ENCODE assay signal across 11 cellular contexts in the genomic region with DNA sequence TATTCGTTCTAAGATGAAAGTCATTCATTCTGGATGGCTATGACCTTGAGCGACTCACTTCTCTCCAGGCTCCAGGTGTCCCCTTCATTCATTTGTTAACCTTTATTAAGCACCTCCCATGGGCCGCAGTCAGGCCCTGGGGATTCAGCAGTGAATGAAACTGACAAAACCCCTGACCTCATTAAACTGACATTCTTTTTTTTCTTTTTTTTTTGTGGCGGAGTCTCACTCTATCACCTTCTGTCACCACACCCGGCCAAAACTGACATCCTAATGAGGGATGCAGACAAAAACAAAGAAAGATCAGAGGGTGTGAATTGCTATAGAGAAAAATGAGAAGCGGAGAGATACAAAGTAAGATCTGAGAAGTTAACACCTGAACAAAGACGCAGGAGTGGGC.
"Had no signal": no experiment of that assay in that cellular context is flagged by ENCODE, and none has a peak within 500 bp of the region (broad histone marks: within the 10 kb centered on the region; RNA-seq: fewer than 3 reads in every experiment).

No MANE protein-coding gene starts in this region.

- H3K4me3 ChIP-seq: body of pancreas, prostate gland, suprapubic skin, upper lobe of left lung had no signal

- H3K9me3 ChIP-seq: body of pancreas, prostate gland, suprapubic skin, upper lobe of left lung had no signal

- H3K27me3 ChIP-seq: body of pancreas, suprapubic skin, upper lobe of left lung had no signal

- H3K27ac ChIP-seq: body of pancreas, prostate gland, suprapubic skin, upper lobe of left lung had no signal

- H3K9me3 Mint-ChIP-seq: activated B cell treated with CpG ODN at 0.5 μM for 24 hours; activated CD4-positive, alpha-beta T cell treated with anti-CD3 and anti-CD28 coated beads, Interleukin-2, amount 10 ng/mL, durations not matched to agents 7 days and 5 days; activated T-helper 2 cell treated with anti-CD3 and anti-CD28 coated beads, Interferon-gamma antibody, Interleukin-2, Interleukin-4, amounts not matched to agents 10 μg/mL and 5 μg/mL and 100 μg/mL, durations not matched to agents 14 hours and 24 hours and 36 hours; central memory CD8-positive, alpha-beta T cell; dendritic cell treated with granulocyte-macrophage colony-stimulating factor and Interleukin-4, amounts not matched to agents 40 ng/mL and 50 ng/mL, for 4 days; natural killer cell treated with Interleukin-12 subunit alpha and Interleukin-12 subunit beta and Interleukin-15 and Interleukin-18, amount 100 ng/mL, for 72 hours; T-cell had no signal

- H3K27me3 Mint-ChIP-seq: activated B cell treated with CpG ODN at 0.5 μM for 24 hours; activated CD4-positive, alpha-beta T cell treated with anti-CD3 and anti-CD28 coated beads, Interleukin-2, amount 10 ng/mL, durations not matched to agents 7 days and 5 days; central memory CD8-positive, alpha-beta T cell; dendritic cell treated with granulocyte-macrophage colony-stimulating factor and Interleukin-4, amounts not matched to agents 40 ng/mL and 50 ng/mL, for 4 days; natural killer cell treated with Interleukin-12 subunit alpha and Interleukin-12 subunit beta and Interleukin-15 and Interleukin-18, amount 100 ng/mL, for 72 hours; T-cell had no signal

- H3K4me3 Mint-ChIP-seq: activated B cell treated with CpG ODN at 0.5 μM for 24 hours; activated CD4-positive, alpha-beta T cell treated with anti-CD3 and anti-CD28 coated beads, Interleukin-2, amount 10 ng/mL, durations not matched to agents 7 days and 5 days; central memory CD8-positive, alpha-beta T cell; dendritic cell treated with granulocyte-macrophage colony-stimulating factor and Interleukin-4, amounts not matched to agents 40 ng/mL and 50 ng/mL, for 4 days; natural killer cell treated with Interleukin-12 subunit alpha and Interleukin-12 subunit beta and Interleukin-15 and Interleukin-18, amount 100 ng/mL, for 72 hours; T-cell had no signal

- H3K4me1 ChIP-seq: body of pancreas, prostate gland had no signal

- H3K36me3 Mint-ChIP-seq: natural killer cell treated with Interleukin-12 subunit alpha and Interleukin-12 subunit beta and Interleukin-15 and Interleukin-18, amount 100 ng/mL, for 72 hours; T-cell had no signal

- H3K36me3 ChIP-seq: prostate gland, suprapubic skin, upper lobe of left lung had no signal

- H3K27ac Mint-ChIP-seq: activated B cell treated with CpG ODN at 0.5 μM for 24 hours; activated CD4-positive, alpha-beta T cell treated with anti-CD3 and anti-CD28 coated beads, Interleukin-2, amount 10 ng/mL, durations not matched to agents 7 days and 5 days; activated T-helper 2 cell treated with anti-CD3 and anti-CD28 coated beads, Interferon-gamma antibody, Interleukin-2, Interleukin-4, amounts not matched to agents 10 μg/mL and 5 μg/mL and 100 μg/mL, durations not matched to agents 14 hours and 24 hours and 36 hours; dendritic cell treated with granulocyte-macrophage colony-stimulating factor and Interleukin-4, amounts not matched to agents 40 ng/mL and 50 ng/mL, for 4 days; natural killer cell treated with Interleukin-12 subunit alpha and Interleukin-12 subunit beta and Interleukin-15 and Interleukin-18, amount 100 ng/mL, for 72 hours; T-cell had no signal
